In the genomic region with DNA sequence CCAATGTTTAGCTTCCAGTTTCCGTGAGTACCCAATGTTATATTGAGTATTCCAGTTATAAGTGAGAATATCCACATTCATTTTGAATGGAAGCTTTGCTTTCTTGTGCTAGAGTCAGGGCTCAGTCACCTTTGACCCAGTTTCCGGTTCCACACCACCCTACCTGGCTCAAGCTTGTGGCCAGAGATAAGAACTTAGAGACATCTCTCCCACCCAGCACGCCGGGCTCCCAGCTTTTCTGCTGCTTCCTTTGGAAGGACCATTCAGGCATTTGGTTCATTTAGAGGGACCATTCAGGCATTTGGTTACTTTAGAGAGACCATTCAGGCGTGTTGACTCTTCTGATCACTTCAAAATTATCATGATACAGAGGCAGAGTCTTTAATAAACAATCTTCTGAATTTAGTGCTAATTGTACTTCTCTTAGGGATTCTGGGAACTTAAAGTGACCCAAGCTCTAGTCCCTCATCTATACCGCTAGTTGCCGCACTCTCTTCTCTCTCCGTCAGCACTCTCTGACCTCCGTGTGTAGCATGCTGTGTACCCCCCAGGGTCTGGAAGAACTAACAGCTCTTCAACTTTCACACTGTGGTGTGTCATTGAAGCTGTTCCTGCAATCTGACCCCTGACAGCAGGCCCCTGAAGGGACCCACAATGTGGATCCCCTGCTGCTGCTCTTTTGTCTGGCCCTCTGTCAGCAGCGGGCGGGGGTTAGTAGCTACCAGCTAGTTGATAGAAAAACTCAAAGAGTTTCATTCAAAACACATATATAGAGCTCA, we compare ENCODE assay signal across 26 cellular contexts.
DNase-seq lines count a peak whose midpoint lies in the region; ATAC-seq and TF ChIP-seq lines count a peak whose summit lies in the region.
"Had no signal": no experiment of that assay in that cellular context is flagged by ENCODE, and none has a peak within 500 bp of the region (broad histone marks: within the 10 kb centered on the region; RNA-seq: fewer than 3 reads in every experiment).

No MANE protein-coding gene starts in this region.

- peak overlapping the region; percentile 36 for H3K4me3 Mint-ChIP-seq in glutamatergic neuron (ENCODE audit: unreplicated experiment)
- H3K4me3 Mint-ChIP-seq: activated CD8-positive, alpha-beta T cell treated with anti-CD3 and anti-CD28 coated beads, Interleukin-2, amount 10 ng/mL, durations not matched to agents 7 days and 5 days; activated naive CD8-positive, alpha-beta T cell treated with anti-CD3 and anti-CD28 coated beads, Interleukin-2, amount 10 ng/mL, durations not matched to agents 7 days and 5 days; central memory CD8-positive, alpha-beta T cell; T-cell had no signal

- peaks cover 6% of the 10 kb centered on the region for H3K4me1 ChIP-seq in HUES6 (ENCODE audit: control insufficient read depth, insufficient read depth, low read length)
- H3K4me1 ChIP-seq in mesendoderm (ENCODE audit: control insufficient read depth, low read depth, low read length) = peaks cover 3% of the 10 kb centered on the region
- H3K4me1 ChIP-seq in right cardiac atrium (ENCODE audit: control insufficient read depth, insufficient read depth, low read length) = no peaks in the 10 kb centered on the region
- H3K4me1 ChIP-seq in prostate gland (replicated peaks) = no peaks in the 10 kb centered on the region
- H3K4me1 ChIP-seq: heart left ventricle had no signal

- peak overlapping the region; percentile 76 for H3K27ac Mint-ChIP-seq in glutamatergic neuron (ENCODE audit: unreplicated experiment)
- H3K27ac Mint-ChIP-seq: activated CD8-positive, alpha-beta T cell treated with anti-CD3 and anti-CD28 coated beads, Interleukin-2, amount 10 ng/mL, durations not matched to agents 7 days and 5 days; activated naive CD8-positive, alpha-beta T cell treated with anti-CD3 and anti-CD28 coated beads, Interleukin-2, amount 10 ng/mL, durations not matched to agents 7 days and 5 days; T-cell had no signal

- H2BK15ac ChIP-seq in mesendoderm (replicated peaks; ENCODE audit: low read depth) = no peak overlapping the region

- no peak overlapping the region for H3K18ac ChIP-seq in mesendoderm (ENCODE audit: low read length)

- no peaks in the 10 kb centered on the region for H3K79me1 ChIP-seq in mesendoderm (ENCODE audit: low read length)

- no peaks in the 10 kb centered on the region for H3K79me2 ChIP-seq in mesendoderm (ENCODE audit: control insufficient read depth, insufficient read depth, low read length)

- H3K36me3 ChIP-seq in HUES6 (ENCODE audit: control insufficient read depth, insufficient read depth, low read length) (no peaks in the 10 kb centered on the region), mesendoderm (ENCODE audit: control insufficient read depth, insufficient read depth, low read length) (no peaks in the 10 kb centered on the region), prostate gland (no peaks in the 10 kb centered on the region)
- H3K36me3 ChIP-seq: heart left ventricle, neutrophil had no signal

- H2AK5ac ChIP-seq in mesendoderm (ENCODE audit: low read length) = no peak overlapping the region

- no CpG with 5 or more reads among the region's 11 CpGs for WGBS in mesendoderm (ENCODE audit: extremely low coverage, insufficient coverage, low lambda C conversion rate)
- WGBS in right cardiac atrium = 60% methylated on average over 11 of the region's 11 CpGs
- 76% methylated on average over 11 of the region's 11 CpGs for WGBS in prostate gland

- H3K9me3 Mint-ChIP-seq in glutamatergic neuron (ENCODE audit: unreplicated experiment) = peaks cover 3% of the 10 kb centered on the region
- H3K9me3 Mint-ChIP-seq: activated naive CD8-positive, alpha-beta T cell treated with anti-CD3 and anti-CD28 coated beads, Interleukin-2, amount 10 ng/mL, durations not matched to agents 7 days and 5 days; central memory CD8-positive, alpha-beta T cell had no signal

- no peak overlapping the region for H4K5ac ChIP-seq in mesendoderm (ENCODE audit: low read length)

- intact Hi-C loops in right cardiac atrium (cut with DNase I) = no loop called here
- intact Hi-C loops in prostate gland (cut with DNase I) = no loop called here

- peak overlapping the region; percentile 32 for H3K4me3 ChIP-seq in HUES6 (ENCODE audit: low read depth, low read length)
- H3K4me3 ChIP-seq in mesendoderm (ENCODE audit: low read length) = no peak overlapping the region
- H3K4me3 ChIP-seq in right cardiac atrium (ENCODE audit: low read length) = no peak overlapping the region
- H3K4me3 ChIP-seq in prostate gland = no peak overlapping the region
- H3K4me3 ChIP-seq: heart left ventricle, lung had no signal

- TF ChIP-seq CTCF in glutamatergic neuron (IDR thresholded peaks at IDR 0.05; ENCODE audit: partially characterized antibody, unreplicated experiment) (no peak), prostate gland (IDR thresholded peaks at IDR 0.05) (no peak)

- TF ChIP-seq POLR2A in prostate gland (IDR thresholded peaks at IDR 0.05) = no peak

- H2BK120ac ChIP-seq in mesendoderm (ENCODE audit: low read depth, low read length) = no peak overlapping the region

- H3K4me1 Mint-ChIP-seq in glutamatergic neuron (ENCODE audit: low read depth, unreplicated experiment) = peaks cover 17% of the 10 kb centered on the region
- H3K4me1 Mint-ChIP-seq: activated naive CD8-positive, alpha-beta T cell treated with anti-CD3 and anti-CD28 coated beads, Interleukin-2, amount 10 ng/mL, durations not matched to agents 7 days and 5 days; central memory CD8-positive, alpha-beta T cell; T-cell had no signal

- H3K27ac ChIP-seq in HUES6 (ENCODE audit: low read depth, low read length) = no peak overlapping the region
- H3K27ac ChIP-seq in mesendoderm (ENCODE audit: low read depth, low read length) = no peak overlapping the region
- H3K27ac ChIP-seq in right cardiac atrium (ENCODE audit: low read length) = no peak overlapping the region
- no peak overlapping the region for H3K27ac ChIP-seq in prostate gland
- H3K27ac ChIP-seq: heart left ventricle, neutrophil had no signal

- no peak overlapping the region for H3K4me2 ChIP-seq in mesendoderm (ENCODE audit: low read length)

- peak; percentile 47 for DNase-seq in ELF-1 (ENCODE audit: low read depth, low spot score)
- DNase-seq in glutamatergic neuron = peak; percentile 80
- DNase-seq in mesendoderm = peak; percentile 90
- DNase-seq in SIG-M5 (lab: John Stamatoyannopoulos, UW) = no peak
- no peak for DNase-seq in right cardiac atrium
- DNase-seq in prostate gland (ENCODE audit: low spot score) = no peak
- no peak for DNase-seq in SKM-1 treated with dmso at 0.1 percent for 144 hours (lab: John Stamatoyannopoulos, UW; ENCODE audit: unreplicated experiment)
- DNase-seq: activated CD4-positive, alpha-beta T cell treated with anti-CD3 and anti-CD28 coated beads for 1 hour; activated CD8-positive, alpha-beta T cell treated with anti-CD3 and anti-CD28 coated beads, Interleukin-2, amount 10 ng/mL, durations not matched to agents 7 days and 5 days; activated effector memory CD4-positive, alpha-beta T cell treated with anti-CD3 and anti-CD28 coated beads, Interleukin-2, amount 50 U/mL, for 16 hours; activated naive CD8-positive, alpha-beta T cell treated with anti-CD3 and anti-CD28 coated beads, Interleukin-2, amount 10 ng/mL, durations not matched to agents 7 days and 5 days; activated T-cell treated with anti-CD3 and anti-CD28 coated beads for 4 hours; dermis blood vessel endothelial cell; DMS53; heart left ventricle; Kasumi-1; kidney; NCI-H187; NCI-H226; PC-3; SHP77 treated with DMSO at 0.1 percent for 48 hours; T-cell had no signal

- H3K27me3 ChIP-seq in HUES6 (ENCODE audit: control insufficient read depth, insufficient read depth, low read length) (no peaks in the 10 kb centered on the region), mesendoderm (ENCODE audit: insufficient read depth, low read length, poor library complexity) (no peaks in the 10 kb centered on the region), right cardiac atrium (ENCODE audit: control insufficient read depth, insufficient read depth) (no peaks in the 10 kb centered on the region), prostate gland (replicated peaks; ENCODE audit: insufficient read depth) (no peaks in the 10 kb centered on the region)
- H3K27me3 ChIP-seq: heart left ventricle, neutrophil had no signal

- no peak overlapping the region for H3K9ac ChIP-seq in HUES6 (ENCODE audit: low read length)
- H3K9ac ChIP-seq in mesendoderm (ENCODE audit: low read length) = no peak overlapping the region

- H3K4ac ChIP-seq in mesendoderm (ENCODE audit: low read depth, low read length) = no peak overlapping the region

- no peak overlapping the region for H3K23ac ChIP-seq in mesendoderm (ENCODE audit: low read length)

- ATAC-seq in right cardiac atrium = no peak
- ATAC-seq: activated CD8-positive, alpha-beta T cell treated with anti-CD3 and anti-CD28 coated beads, Interleukin-2, amount 10 ng/mL, durations not matched to agents 7 days and 5 days; heart left ventricle; PC-3; T-cell had no signal

- H3K56ac ChIP-seq in mesendoderm (ENCODE audit: low read length) = no peak overlapping the region

- no peaks in the 10 kb centered on the region for H3K27me3 Mint-ChIP-seq in glutamatergic neuron (ENCODE audit: unreplicated experiment)
- H3K27me3 Mint-ChIP-seq: activated naive CD8-positive, alpha-beta T cell treated with anti-CD3 and anti-CD28 coated beads, Interleukin-2, amount 10 ng/mL, durations not matched to agents 7 days and 5 days; central memory CD8-positive, alpha-beta T cell; T-cell had no signal

- H3K36me3 Mint-ChIP-seq in glutamatergic neuron (ENCODE audit: unreplicated experiment) = no peaks in the 10 kb centered on the region
- H3K36me3 Mint-ChIP-seq: activated naive CD8-positive, alpha-beta T cell treated with anti-CD3 and anti-CD28 coated beads, Interleukin-2, amount 10 ng/mL, durations not matched to agents 7 days and 5 days; T-cell had no signal

- no peak overlapping the region for H4K8ac ChIP-seq in mesendoderm (ENCODE audit: low read depth, low read length)

- no peak overlapping the region for H2BK5ac ChIP-seq in mesendoderm (ENCODE audit: low read length)

- H3K9me3 ChIP-seq in HUES6 (ENCODE audit: control insufficient read depth, insufficient read depth, low read depth, low read length) (no peaks in the 10 kb centered on the region), right cardiac atrium (ENCODE audit: control insufficient read depth, low read length) (no peaks in the 10 kb centered on the region), prostate gland (no peaks in the 10 kb centered on the region)
- H3K9me3 ChIP-seq: heart left ventricle, neutrophil had no signal

Comparison
In these comparisons a context has a peak if more than half of its experiments do, and no peak if none do; other contexts are left out.
1. DNase-seq: peak in ELF-1 (single experiment), glutamatergic neuron (single experiment) and mesendoderm (single experiment); none in SIG-M5 (single experiment), right cardiac atrium (0 of 3), prostate gland (single experiment) and SKM-1 treated with dmso at 0.1 percent for 144 hours (single experiment).